8 cellular contexts compared by ENCODE assay signal in the genomic region with DNA sequence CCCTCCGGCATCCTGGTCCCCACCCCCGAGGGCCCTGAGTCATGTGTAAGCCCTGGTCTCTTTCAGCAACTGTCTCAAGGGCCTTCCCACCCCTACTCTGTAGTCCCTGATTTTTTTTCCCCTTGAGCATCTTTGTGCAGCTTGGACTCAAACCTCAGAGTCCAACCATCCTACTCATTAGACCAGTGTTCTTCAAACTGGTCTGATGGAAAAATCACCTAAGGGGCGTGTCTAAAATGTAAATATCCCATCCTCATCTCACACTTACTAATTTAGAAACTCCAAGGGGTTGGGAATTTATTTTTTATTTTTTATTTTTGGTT. TPM values are rescaled to one million over a fixed set of nuclear protein-coding genes. Genes with fewer than 3 reads are reported as not detected.
DNase-seq lines count a peak whose midpoint lies in the region; ATAC-seq, FAIRE-seq and TF ChIP-seq lines count a peak whose summit lies in the region.

No MANE protein-coding gene starts in this region.

- no peak for TF ChIP-seq CTCF in Loucy (conservative IDR thresholded peaks at IDR 0.05; ENCODE audit: low read length)
- no peak for TF ChIP-seq CTCF in colonic mucosa (IDR thresholded peaks at IDR 0.05)
- no peak for TF ChIP-seq CTCF in neural progenitor cell (IDR thresholded peaks at IDR 0.05)

- intact Hi-C loops in colonic mucosa (cut with DNase I): loop anchor here (5.0 kb wide), 1 partner anchor 41 kb away; no protein-coding TSS in a partner anchor

- FAIRE-seq in GM19239 (lab: Jason Lieb, UNC): no peak

- no peaks in the 10 kb centered on the region for H3K9me3 Mint-ChIP-seq in neural progenitor cell

- peaks cover 18% of the 10 kb centered on the region for H3K4me1 ChIP-seq in Loucy (ENCODE audit: insufficient read depth, low read length, poor library complexity, severe bottlenecking)
- peaks cover 5% of the 10 kb centered on the region for H3K4me1 ChIP-seq in colonic mucosa
- H3K4me1 ChIP-seq in neural progenitor cell: peaks cover 9% of the 10 kb centered on the region

- peak overlapping the region; percentile 87 for H2AFZ ChIP-seq in Loucy (ENCODE audit: low read length)
- H2AFZ ChIP-seq in neural progenitor cell (replicated peaks): peak overlapping the region; percentile 81

- H3K4me2 ChIP-seq in Loucy (ENCODE audit: low read depth, low read length, poor library complexity, severe bottlenecking) (peak overlapping the region; percentile 89), neural progenitor cell (peak overlapping the region; percentile 84)

- peaks cover 20% of the 10 kb centered on the region for H3K36me3 Mint-ChIP-seq in neural progenitor cell

- H4K20me1 ChIP-seq in Loucy (ENCODE audit: insufficient read depth, low read length, poor library complexity, severe bottlenecking) (no peaks in the 10 kb centered on the region), neural progenitor cell (ENCODE audit: low read depth) (peaks cover 3% of the 10 kb centered on the region)

- H3K27me3 Mint-ChIP-seq in neural progenitor cell (ENCODE audit: insufficient read depth, low read depth): peaks cover 5% of the 10 kb centered on the region

- H3K9me3 ChIP-seq in Loucy (ENCODE audit: insufficient read depth, low read depth, low read length) (no peaks in the 10 kb centered on the region), colonic mucosa (no peaks in the 10 kb centered on the region), neural progenitor cell (ENCODE audit: low read depth) (no peaks in the 10 kb centered on the region)

- no peak for ATAC-seq in HG02610 (IDR thresholded peaks at IDR 0.05; ENCODE audit: unreplicated experiment)

- H3K9ac ChIP-seq in Loucy (ENCODE audit: low read depth, low read length, poor library complexity, severe bottlenecking) (peak overlapping the region; percentile 85), colonic mucosa (ENCODE audit: low read depth in 2 of 2, low read length in 2 of 2) (peak overlapping the region; percentile 85 to 89), neural progenitor cell (peak overlapping the region; percentile 60)

- no peaks in the 10 kb centered on the region for H3K27me3 ChIP-seq in Loucy (ENCODE audit: insufficient read depth, low read length, poor library complexity, severe bottlenecking)
- H3K27me3 ChIP-seq in colonic mucosa: no peaks in the 10 kb centered on the region
- H3K27me3 ChIP-seq in neural progenitor cell: no peaks in the 10 kb centered on the region

- peak overlapping the region; percentile 94 for H3K4me3 Mint-ChIP-seq in neural progenitor cell

- peak overlapping the region; percentile 91 for H3K27ac Mint-ChIP-seq in neural progenitor cell

- peaks cover 34% of the 10 kb centered on the region for H3K79me2 ChIP-seq in Loucy (ENCODE audit: insufficient read depth, low read length)
- peaks cover 35% of the 10 kb centered on the region for H3K79me2 ChIP-seq in neural progenitor cell (ENCODE audit: low read depth)

- H3K4me1 Mint-ChIP-seq in neural progenitor cell: peaks cover 26% of the 10 kb centered on the region

- DNase-seq in GM03348 (ENCODE audit: low spot score): peak; percentile 78
- DNase-seq in colonic mucosa: no peak
- no peak for DNase-seq in neural progenitor cell (ENCODE audit: low spot score)
- no peak for DNase-seq in amniotic stem cell (lab: John Stamatoyannopoulos, UW)
- DNase-seq in GM19239 (ENCODE audit: insufficient read length, low spot score): no peak
- DNase-seq in DMS 273 treated with DMSO at 0.1 percent for 48 hours (lab: John Stamatoyannopoulos, UW): no peak

- H3K36me3 ChIP-seq in Loucy (ENCODE audit: insufficient read depth, low read length) (peaks cover 2% of the 10 kb centered on the region; the same call in 1 of the 2 replicates), colonic mucosa (no peaks in the 10 kb centered on the region), neural progenitor cell (no peaks in the 10 kb centered on the region)

- peak overlapping the region; percentile 90 for H3K27ac ChIP-seq in colonic mucosa
- peak overlapping the region; percentile 90 for H3K27ac ChIP-seq in neural progenitor cell

- no peaks in the 10 kb centered on the region for H3K9me2 ChIP-seq in Loucy (replicated peaks; ENCODE audit: low read depth, low read length)

- H3K4me3 ChIP-seq in Loucy (ENCODE audit: low read length, poor library complexity, severe bottlenecking): peak overlapping the region; percentile 82
- H3K4me3 ChIP-seq in colonic mucosa: peak overlapping the region; percentile 71
- H3K4me3 ChIP-seq in neural progenitor cell: peak overlapping the region; percentile 66

- 0 out of 2 replicates have a peak, but pooled peaks cover 5% of the 10 kb centered on the region for H3F3A ChIP-seq in Loucy (ENCODE audit: low read depth)
- peaks cover 48% of the 10 kb centered on the region for H3F3A ChIP-seq in neural progenitor cell (ENCODE audit: low read depth)

RNA-seq across cellular contexts. Expression of gene G6PC3, which starts 0.6 kb away (rescaled TPM):
- 10 to 100 TPM; 28.3 to 44.7 TPM for total RNA-seq in colonic mucosa
- 16.6 and 55.1 TPM in 2 replicates for total RNA-seq in neural progenitor cell (ENCODE audit: low replicate concordance)

RNA-seq across cellular contexts. Expression of gene LSM12, which starts 4.7 kb away (rescaled TPM):
- total RNA-seq in colonic mucosa: 10 to 100 TPM; 60.9 to 74.3 TPM
- 69.6 and 76.7 TPM in 2 replicates for total RNA-seq in neural progenitor cell (ENCODE audit: low replicate concordance)

RNA-seq across cellular contexts. Expression of gene HDAC5, which starts 52.3 kb away (rescaled TPM):
- total RNA-seq in colonic mucosa: 10 to 100 TPM; 19.0 to 26.6 TPM
- 23.6 and 71.0 TPM in 2 replicates for total RNA-seq in neural progenitor cell (ENCODE audit: low replicate concordance)

RNA-seq across cellular contexts. Expression of gene TMEM101, which starts 56.4 kb away (rescaled TPM):
- 10 to 100 TPM; 26.8 to 33.7 TPM for total RNA-seq in colonic mucosa
- total RNA-seq in neural progenitor cell (ENCODE audit: low replicate concordance): 33.8 and 55.9 TPM in 2 replicates
